ENCODE assay signal across 20 cellular contexts in genomic region chr6:14612016-14612415, GRCh38.
A peak's percentile ranks its signal among the peaks of the same experiment; 100 is the strongest.
DNase-seq lines count a peak whose midpoint lies in the region; ATAC-seq, FAIRE-seq and TF ChIP-seq lines count a peak whose summit lies in the region.
"Had no signal": no experiment of that assay in that cellular context is flagged by ENCODE, and none has a peak within 500 bp of the region (broad histone marks: within the 10 kb centered on the region; RNA-seq: fewer than 3 reads in every experiment).

No MANE protein-coding gene starts in this region.

- H3K4me3 ChIP-seq in K562: no peak overlapping the region
- H3K4me3 ChIP-seq in CD8-positive, alpha-beta memory T cell (ENCODE audit: low read length): no peak overlapping the region
- H3K4me3 ChIP-seq: mucosa of descending colon had no signal

- no peak for TF ChIP-seq CTCF in K562 (IDR thresholded peaks at IDR 0.05 in 2 of 3, conservative IDR thresholded peaks at IDR 0.05 in 1 of 3; ENCODE audit: insufficient read depth in 2 of 3, low read depth in 1 of 3, low read length in 3 of 3)

- H3K9me3 ChIP-seq in K562 (replicated peaks; ENCODE audit: control insufficient read depth, insufficient read depth, low read depth, low read length): peaks cover 2% of the 10 kb centered on the region; the same call in 1 of the 2 replicates
- H3K9me3 ChIP-seq in CD8-positive, alpha-beta memory T cell (ENCODE audit: low read length): no peaks in the 10 kb centered on the region
- H3K9me3 ChIP-seq: mucosa of descending colon had no signal

- H4K20me1 ChIP-seq in K562 (replicated peaks; ENCODE audit: control insufficient read depth, insufficient read depth, low read length): no peaks in the 10 kb centered on the region

- in situ Hi-C loops in K562 (cut with MboI): no loop called here

- no peaks in the 10 kb centered on the region for H3K9me1 ChIP-seq in K562 (ENCODE audit: control insufficient read depth, insufficient read depth, low read length)

- no peaks in the 10 kb centered on the region for H3K27me3 ChIP-seq in K562 (ENCODE audit: control insufficient read depth in 2 of 2, insufficient read depth in 2 of 2, low read length in 2 of 2)
- no peaks in the 10 kb centered on the region for H3K27me3 ChIP-seq in CD8-positive, alpha-beta memory T cell (ENCODE audit: insufficient read depth, low read length, poor library complexity, severe bottlenecking)

- intact Hi-C loops in K562 (cut with micrococcal nuclease): no loop called here

- no TSS peak for BruUV-seq in K562 (replicated peaks; lab: Mats Ljungman, UMichigan)

- no peaks in the 10 kb centered on the region for H3K79me2 ChIP-seq in K562 (ENCODE audit: control insufficient read depth, insufficient read depth, low read length)

- CTCF ChIA-PET in K562 (lab: Yijun Ruan, JAX; ENCODE audit: low intra/inter-chr PET ratio): no interaction called here
- CTCF ChIA-PET in CD8-positive, alpha-beta memory T cell (lab: Charles Lee): no interaction called here

- ATAC-seq in K562: no peak
- no peak for ATAC-seq in HG03460 (IDR thresholded peaks at IDR 0.05; ENCODE audit: unreplicated experiment)
- ATAC-seq: mucosa of descending colon had no signal

- FAIRE-seq in HTR-8/SVneo (lab: Jason Lieb, UNC) (no peak), K562 (lab: Jason Lieb, UNC) (no peak)
- FAIRE-seq: small intestine, urothelium cell line had no signal

- peaks cover 1 to 15% of the 10 kb centered on the region in 2 donors for H3K27me3 Mint-ChIP-seq in CD8-positive, alpha-beta memory T cell

- no peaks in the 10 kb centered on the region for H3K36me3 ChIP-seq in K562 (ENCODE audit: control insufficient read depth, insufficient read depth, low read length)
- no peaks in the 10 kb centered on the region for H3K36me3 ChIP-seq in CD8-positive, alpha-beta memory T cell (ENCODE audit: insufficient read depth, low read length)

- no peak overlapping the region for H3K9ac ChIP-seq in K562 (ENCODE audit: insufficient read depth in 1 of 2, low read depth in 2 of 2, low read length in 2 of 2)

- no peaks in the 10 kb centered on the region for H3K4me1 Mint-ChIP-seq in CD8-positive, alpha-beta memory T cell
- H3K4me1 Mint-ChIP-seq: CD4-positive, CD25-positive, alpha-beta regulatory T cell had no signal

- peak overlapping the region; percentile 26; the same call in 1 of the 2 replicates for H2AFZ ChIP-seq in K562 (ENCODE audit: low read depth, low read length)

- no peak for TF ChIP-seq RAD21 in K562 (CRISPR knock-in tag; conservative IDR thresholded peaks at IDR 0.05 in 1 of 2, IDR thresholded peaks at IDR 0.05 in 1 of 2)

- no peak for TF ChIP-seq POLR2A in K562 (conservative IDR thresholded peaks at IDR 0.05)

- POLR2A ChIA-PET in K562 (lab: Yijun Ruan, JAX): interaction anchor here (1.3 kb wide), 1 partner anchor 17 kb away, joined by 4 read pairs; no protein-coding TSS in a partner anchor
- POLR2A ChIA-PET in CD8-positive, alpha-beta memory T cell (lab: Charles Lee): no interaction called here

- peak; percentile 68 for DNase-seq in EH (ENCODE audit: low read depth)
- DNase-seq in HTR-8/SVneo (ENCODE audit: insufficient read length, low spot score): peak; percentile 12
- no peak for DNase-seq in K562 (ENCODE audit: extremely low read depth in 1 of 4, low spot score in 3 of 4)
- peak; percentile 65 for DNase-seq in kidney tubule cell (ENCODE audit: low spot score)
- DNase-seq in CD8-positive, alpha-beta memory T cell: no peak
- DNase-seq in NCI-H187 treated with DMSO at 0.1 percent for 48 hours (lab: John Stamatoyannopoulos, UW): no peak
- DNase-seq in inferior parietal cortex (ENCODE audit: extremely low spot score): no peak
- DNase-seq: activated CD4-positive, CD25-positive, alpha-beta regulatory T cell treated with anti-CD3 and anti-CD28 coated beads, Interleukin-2, amount 50 U/mL, for 72 hours; activated CD8-positive, alpha-beta memory T cell treated with anti-CD3 and anti-CD28 coated beads, Interleukin-2, amount 50 U/mL, for 48 hours; activated naive CD4-positive, alpha-beta T cell treated with anti-CD3 and anti-CD28 coated beads for 36 hours; CD4-positive, CD25-positive, alpha-beta regulatory T cell; cerebellar nuclear complex; mucosa of descending colon; NCI-H2107; NCI-H82; small intestine; stimulated activated naive CD4-positive, alpha-beta T cell treated with Interleukin-2 at 50 U/mL for 16 hours; T-helper 2 cell had no signal

- H3K4me1 ChIP-seq in K562 (replicated peaks in 1 of 2; ENCODE audit: control insufficient read depth in 2 of 2, insufficient read depth in 2 of 2, low read length in 2 of 2): no peaks in the 10 kb centered on the region
- no peaks in the 10 kb centered on the region for H3K4me1 ChIP-seq in CD8-positive, alpha-beta memory T cell (ENCODE audit: insufficient read depth, low read length)

- no peak overlapping the region for H3K4me3 Mint-ChIP-seq in CD8-positive, alpha-beta memory T cell
- H3K4me3 Mint-ChIP-seq: activated naive CD4-positive, alpha-beta T cell treated with anti-CD3 and anti-CD28 coated beads for 36 hours; CD4-positive, CD25-positive, alpha-beta regulatory T cell had no signal

- TF ChIP-seq EP300 in K562 (IDR thresholded peaks at IDR 0.05; ENCODE audit: low read length): no peak

- H3K9me3 Mint-ChIP-seq in CD8-positive, alpha-beta memory T cell: peaks cover 0 to 6% (median 4%) of the 10 kb centered on the region in 5 donors

- H3K4me2 ChIP-seq in K562 (ENCODE audit: insufficient read depth, low read length): no peak overlapping the region

- WGBS in K562 (ENCODE audit: insufficient coverage, low coverage, missing lambda C conversion rate): 24% methylated on average over 9 of the region's 9 CpGs

- no peak overlapping the region for H3K27ac Mint-ChIP-seq in CD8-positive, alpha-beta memory T cell
- H3K27ac Mint-ChIP-seq: activated naive CD4-positive, alpha-beta T cell treated with anti-CD3 and anti-CD28 coated beads for 36 hours; CD4-positive, CD25-positive, alpha-beta regulatory T cell had no signal

- no peak overlapping the region for H3K27ac ChIP-seq in K562 (ENCODE audit: extremely low read depth, low read depth, low read length)
- H3K27ac ChIP-seq in CD8-positive, alpha-beta memory T cell (ENCODE audit: low read depth, low read length): no peak overlapping the region

- H3K36me3 Mint-ChIP-seq in CD8-positive, alpha-beta memory T cell: peaks cover 0 to 5% (median 0%) of the 10 kb centered on the region in 3 donors
- H3K36me3 Mint-ChIP-seq: CD4-positive, CD25-positive, alpha-beta regulatory T cell had no signal

TF ChIP-seq in K562, 482 proteins besides CTCF, POLR2A, EP300 and RAD21:
- TF ChIP-seq HDAC2 (IDR thresholded peaks at IDR 0.05) (no peak), NFRKB (IDR thresholded peaks at IDR 0.05; ENCODE audit: low read depth) (no peak), ATF3 (IDR thresholded peaks at IDR 0.05) (no peak), ATF3 (CRISPR knock-in tag; conservative IDR thresholded peaks at IDR 0.05) (no peak), TSHZ1 (CRISPR knock-in tag; IDR thresholded peaks at IDR 0.05) (no peak)

Comparison
In these comparisons a context has a peak if more than half of its experiments do, and no peak if none do; other contexts are left out.
1. DNase-seq: peak in EH (single experiment), HTR-8/SVneo (single experiment) and kidney tubule cell (single experiment); none in K562 (0 of 4), CD8-positive, alpha-beta memory T cell (0 of 5), NCI-H187 treated with DMSO at 0.1 percent for 48 hours (single experiment) and inferior parietal cortex (single experiment).